18 cellular contexts compared by ENCODE assay signal in genomic region chr14:71908141-71908540, GRCh38.
A peak's percentile ranks its signal among the peaks of the same experiment; 100 is the strongest.
DNase-seq lines count a peak whose midpoint lies in the region; TF ChIP-seq lines count a peak whose summit lies in the region.
"Had no signal": no experiment of that assay in that cellular context is flagged by ENCODE, and none has a peak within 500 bp of the region (broad histone marks: within the 10 kb centered on the region; RNA-seq: fewer than 3 reads in every experiment).

No MANE protein-coding gene starts in this region.

- DNase-seq in NCI-H187 treated with DMSO at 0.1 percent for 48 hours (lab: John Stamatoyannopoulos, UW) (peak; percentile 7), NCI-H187 (lab: John Stamatoyannopoulos, UW) (no peak), epithelial cell of esophagus (ENCODE audit: low read depth) (peak; percentile 46), kidney tubule cell (ENCODE audit: low spot score) (peak; percentile 72), retina (peak; percentile 25), NCI-H2107 (lab: John Stamatoyannopoulos, UW) (no peak), NCI-H146 treated with DMSO at 0.1 percent for 48 hours (lab: John Stamatoyannopoulos, UW; ENCODE audit: unreplicated experiment) (no peak), epidermal melanocyte (ENCODE audit: insufficient read length, low spot score) (no peak)
- DNase-seq: CD4-positive, alpha-beta memory T cell; DMS79; HCEC 1CT; NCI-H1417 treated with DMSO at 0.1 percent for 48 hours; NCI-H2081 treated with DMSO at 0.1 percent for 48 hours; NK-92 treated with Interleukin-12 subunit alpha and Interleukin-12 subunit beta, amount 100 ng/mL, for 24 hours; OCI-M1; RPMI8226 had no signal

- no peak for TF ChIP-seq CTCF in epithelial cell of esophagus (IDR thresholded peaks at IDR 0.05; ENCODE audit: insufficient read depth, low read depth, low read length, missing control alignments)

- H3K4me3 ChIP-seq in epithelial cell of esophagus (ENCODE audit: low read length): no peak overlapping the region
- H3K4me3 ChIP-seq: GM12878, K562 had no signal

Comparison
In these comparisons a context has a peak if more than half of its experiments do, and no peak if none do; other contexts are left out.
1. DNase-seq: peak in NCI-H187 treated with DMSO at 0.1 percent for 48 hours (single experiment), epithelial cell of esophagus (single experiment), kidney tubule cell (single experiment) and retina (single experiment); none in NCI-H187 (0 of 2), NCI-H2107 (single experiment), NCI-H146 treated with DMSO at 0.1 percent for 48 hours (single experiment) and epidermal melanocyte (single experiment).